Comparison of ENCODE assay signal across 16 cellular contexts in genomic region chr4:186806679-186807078, GRCh38.
A peak's percentile ranks its signal among the peaks of the same experiment; 100 is the strongest.
DNase-seq lines count a peak whose midpoint lies in the region; ATAC-seq and TF ChIP-seq lines count a peak whose summit lies in the region.
"Had no signal": no experiment of that assay in that cellular context is flagged by ENCODE, and none has a peak within 500 bp of the region (broad histone marks: within the 10 kb centered on the region; RNA-seq: fewer than 3 reads in every experiment).

No MANE protein-coding gene starts in this region.

- intact Hi-C loops in vagina (cut with DNase I) (no loop called here), spleen (cut with DNase I; ENCODE audit: low total_unique reads) (no loop called here)

- peak overlapping the region; percentile 34 for H3K4me3 Mint-ChIP-seq in HFFc6
- no peak overlapping the region for H3K4me3 Mint-ChIP-seq in chondrocyte (ENCODE audit: unreplicated experiment)
- no peak overlapping the region for H3K4me3 Mint-ChIP-seq in mesothelial cell of epicardium
- H3K4me3 Mint-ChIP-seq: B cell; CD4-positive, alpha-beta T cell had no signal

- TF ChIP-seq CTCF in HFFc6 (IDR thresholded peaks at IDR 0.05): no peak
- TF ChIP-seq CTCF in chondrocyte (IDR thresholded peaks at IDR 0.05): no peak
- no peak for TF ChIP-seq CTCF in mesothelial cell of epicardium (IDR thresholded peaks at IDR 0.05; ENCODE audit: unreplicated experiment)
- TF ChIP-seq CTCF in vagina (IDR thresholded peaks at IDR 0.05): no peak
- TF ChIP-seq CTCF in spleen (IDR thresholded peaks at IDR 0.05 in 8 of 11, conservative IDR thresholded peaks at IDR 0.05 in 3 of 11): no peak

- H3K27ac ChIP-seq in vagina: no peak overlapping the region
- no peak overlapping the region for H3K27ac ChIP-seq in spleen

- peak overlapping the region; percentile 31 for H3K27ac Mint-ChIP-seq in HFFc6
- peak overlapping the region; percentile 55 for H3K27ac Mint-ChIP-seq in chondrocyte (ENCODE audit: unreplicated experiment)
- peak overlapping the region; percentile 43 for H3K27ac Mint-ChIP-seq in mesothelial cell of epicardium
- H3K27ac Mint-ChIP-seq: B cell; CD4-positive, alpha-beta T cell had no signal

- no peak for ATAC-seq in HG03108 (IDR thresholded peaks at IDR 0.05; ENCODE audit: unreplicated experiment)
- no peak for ATAC-seq in HG03571 (IDR thresholded peaks at IDR 0.05; ENCODE audit: unreplicated experiment)

- H3K27me3 Mint-ChIP-seq in HFFc6 (ENCODE audit: insufficient read depth): peaks cover 2% of the 10 kb centered on the region; the same call in 1 of the 2 replicates
- H3K27me3 Mint-ChIP-seq in chondrocyte (ENCODE audit: low read depth): no peaks in the 10 kb centered on the region
- H3K27me3 Mint-ChIP-seq in mesothelial cell of epicardium (ENCODE audit: low read depth): no peaks in the 10 kb centered on the region
- H3K27me3 Mint-ChIP-seq: B cell; CD4-positive, alpha-beta T cell had no signal

- TF ChIP-seq POLR2A in vagina (IDR thresholded peaks at IDR 0.05) (no peak), spleen (IDR thresholded peaks at IDR 0.05) (no peak)

- H3K4me1 Mint-ChIP-seq in HFFc6 (ENCODE audit: low read depth): peaks cover 43% of the 10 kb centered on the region
- H3K4me1 Mint-ChIP-seq in chondrocyte (ENCODE audit: low read depth): peaks cover 20% of the 10 kb centered on the region
- peaks cover 18% of the 10 kb centered on the region for H3K4me1 Mint-ChIP-seq in mesothelial cell of epicardium
- H3K4me1 Mint-ChIP-seq: B cell had no signal

- no peak overlapping the region for H3K4me3 ChIP-seq in vagina
- no peak overlapping the region for H3K4me3 ChIP-seq in spleen

- WGBS in spleen, 5 donors: 43 to 55% (median 48%) methylated on average over 2 of the region's 2 CpGs

- H3K9me3 Mint-ChIP-seq in HFFc6 (no peaks in the 10 kb centered on the region), chondrocyte (ENCODE audit: low read depth) (no peaks in the 10 kb centered on the region), mesothelial cell of epicardium (peaks cover 4% of the 10 kb centered on the region)
- H3K9me3 Mint-ChIP-seq: CD4-positive, alpha-beta T cell had no signal

- H3K27me3 ChIP-seq in vagina (no peaks in the 10 kb centered on the region), spleen (replicated peaks in 1 of 7) (no peaks in the 10 kb centered on the region)

- H3K9me3 ChIP-seq in vagina (no peaks in the 10 kb centered on the region), spleen (peaks cover 0 to 3% (median 0%) of the 10 kb centered on the region in 8 donors)

- no peak for DNase-seq in HFFc6
- DNase-seq in chondrocyte (ENCODE audit: low spot score): no peak
- no peak for DNase-seq in mesothelial cell of epicardium (ENCODE audit: low spot score in 2 of 2, unreplicated experiment in 2 of 2)
- DNase-seq in vagina (ENCODE audit: extremely low spot score in 2 of 2): no peak
- DNase-seq in spleen: no peak
- DNase-seq: CD4-positive, alpha-beta T cell; NCI-H2029; NCI-H2171; NCI-H446; NK-92 treated with Interleukin-12 subunit alpha and Interleukin-12 subunit beta, amount 100 ng/mL, for 24 hours; OCI-M1; RPMI8226; SIG-M5 had no signal

- no peaks in the 10 kb centered on the region for H3K36me3 ChIP-seq in vagina
- no peaks in the 10 kb centered on the region for H3K36me3 ChIP-seq in spleen

- H3K36me3 Mint-ChIP-seq in HFFc6 (ENCODE audit: low read depth) (no peaks in the 10 kb centered on the region), chondrocyte (ENCODE audit: low read depth) (no peaks in the 10 kb centered on the region), mesothelial cell of epicardium (no peaks in the 10 kb centered on the region)

- H3K4me1 ChIP-seq in vagina (peaks cover 13% of the 10 kb centered on the region), spleen (no peaks in the 10 kb centered on the region)
